Comparison of ENCODE assay signal across 10 cellular contexts in genomic region chr12:29066061-29066588, GRCh38.
A peak's percentile ranks its signal among the peaks of the same experiment; 100 is the strongest.
DNase-seq lines count a peak whose midpoint lies in the region; ATAC-seq and TF ChIP-seq lines count a peak whose summit lies in the region.
"Had no signal": no experiment of that assay in that cellular context is flagged by ENCODE, and none has a peak within 500 bp of the region (broad histone marks: within the 10 kb centered on the region; RNA-seq: fewer than 3 reads in every experiment).

No MANE protein-coding gene starts in this region.

- TF ChIP-seq CTCF in HFF-Myc (IDR thresholded peaks at IDR 0.05; ENCODE audit: low read depth, low read length, missing control alignments), result no peak

- DNase-seq in C1 segment of cervical spinal cord (lab: John Stamatoyannopoulos, UW) (peak in 12 of 14 donors; percentile 19 to 88 (median 71)), HFF-Myc (ENCODE audit: extremely low read depth, low read depth) (peak; percentile 40), SIG-M5 (lab: John Stamatoyannopoulos, UW) (peak; percentile 69), globus pallidus (ENCODE audit: low spot score) (peak; percentile 97), amniotic stem cell (lab: John Stamatoyannopoulos, UW) (no peak), erythroblast (lab: John Stamatoyannopoulos, UW) (no peak)
- no peak for DNase-seq in stimulated activated CD8-positive, alpha-beta memory T cell treated with anti-CD3 and anti-CD28 coated beads, Interleukin-4, amount 100 ng/mL, for 48 hours

- no peak overlapping the region for H3K4me3 ChIP-seq in HFF-Myc (replicated peaks; ENCODE audit: low read depth, low read length)
- H3K4me3 ChIP-seq: ascending aorta, skin epidermis had no signal

- ATAC-seq in GM21515 (IDR thresholded peaks at IDR 0.05; ENCODE audit: unreplicated experiment), result no peak

- TF ChIP-seq POLR2A in erythroblast (IDR thresholded peaks at IDR 0.05; ENCODE audit: low read length), result no peak

Comparison
In these comparisons a context has a peak if more than half of its experiments do, and no peak if none do; other contexts are left out.
1. DNase-seq: peak in C1 segment of cervical spinal cord (12 of 14), HFF-Myc (single experiment), SIG-M5 (single experiment) and globus pallidus (single experiment); none in amniotic stem cell (single experiment), erythroblast (0 of 2) and stimulated activated CD8-positive, alpha-beta memory T cell treated with anti-CD3 and anti-CD28 coated beads, Interleukin-4, amount 100 ng/mL, for 48 hours (single experiment).